22 cellular contexts compared by ENCODE assay signal in genomic region chr21:44568667-44569556, GRCh38. TPM values are rescaled to one million over a fixed set of nuclear protein-coding genes. Genes with fewer than 3 reads are reported as not detected.
DNase-seq lines count a peak whose midpoint lies in the region; ATAC-seq and TF ChIP-seq lines count a peak whose summit lies in the region.
"Had no signal": no experiment of that assay in that cellular context is flagged by ENCODE, and none has a peak within 500 bp of the region (broad histone marks: within the 10 kb centered on the region; RNA-seq: fewer than 3 reads in every experiment).

No MANE protein-coding gene starts in this region.

- ATAC-seq in Right ventricle myocardium inferior: no peak
- ATAC-seq in GM18520 (IDR thresholded peaks at IDR 0.05; ENCODE audit: unreplicated experiment): no peak

- intact Hi-C loops in Right ventricle myocardium inferior (cut with DNase I): no loop called here

- H3K36me3 Mint-ChIP-seq in T-helper 1 cell treated with Interleukin-12 subunit alpha and Interleukin-12 subunit beta and Interleukin-4 antibody, amounts not matched to agents 30 μg/mL and 1 μg/mL, for 36 hours (ENCODE audit: low read depth): no peaks in the 10 kb centered on the region
- peaks cover 3% of the 10 kb centered on the region for H3K36me3 Mint-ChIP-seq in neural crest cell (ENCODE audit: low read depth)
- H3K36me3 Mint-ChIP-seq: activated naive CD8-positive, alpha-beta T cell treated with anti-CD3 and anti-CD28 coated beads for 36 hours; immature natural killer cell had no signal

- TF ChIP-seq CTCF in neural crest cell (conservative IDR thresholded peaks at IDR 0.05): no peak

- no peak overlapping the region for H3K4me3 ChIP-seq in H7 (ENCODE audit: insufficient read depth, low read depth, low read length)
- H3K4me3 ChIP-seq: heart right ventricle, tibial nerve had no signal

- H3K36me3 ChIP-seq in H7 (replicated peaks; ENCODE audit: control insufficient read depth, insufficient read depth, low read length): no peaks in the 10 kb centered on the region
- H3K36me3 ChIP-seq: heart right ventricle, tibial nerve had no signal

- H3K27me3 ChIP-seq in H7 (ENCODE audit: control insufficient read depth, insufficient read depth, low read length): no peaks in the 10 kb centered on the region
- H3K27me3 ChIP-seq: tibial nerve had no signal

- peak overlapping the region; percentile 11 for H3K4me3 Mint-ChIP-seq in T-helper 1 cell treated with Interleukin-12 subunit alpha and Interleukin-12 subunit beta and Interleukin-4 antibody, amounts not matched to agents 30 μg/mL and 1 μg/mL, for 36 hours
- no peak overlapping the region for H3K4me3 Mint-ChIP-seq in neural crest cell
- H3K4me3 Mint-ChIP-seq: activated CD4-positive, alpha-beta T cell treated with anti-CD3 and anti-CD28 coated beads, Interleukin-2, amount 10 ng/mL, durations not matched to agents 24 days and 14 days; activated naive CD8-positive, alpha-beta T cell treated with anti-CD3 and anti-CD28 coated beads for 36 hours; H9; immature natural killer cell had no signal

- H3K4me1 Mint-ChIP-seq in T-helper 1 cell treated with Interleukin-12 subunit alpha and Interleukin-12 subunit beta and Interleukin-4 antibody, amounts not matched to agents 30 μg/mL and 1 μg/mL, for 36 hours (ENCODE audit: low read depth): peaks cover 12% of the 10 kb centered on the region
- H3K4me1 Mint-ChIP-seq in neural crest cell: no peaks in the 10 kb centered on the region
- H3K4me1 Mint-ChIP-seq: H9 had no signal

- no peak overlapping the region for H3K27ac Mint-ChIP-seq in T-helper 1 cell treated with Interleukin-12 subunit alpha and Interleukin-12 subunit beta and Interleukin-4 antibody, amounts not matched to agents 30 μg/mL and 1 μg/mL, for 36 hours
- peak overlapping the region; percentile 19 for H3K27ac Mint-ChIP-seq in neural crest cell (ENCODE audit: unreplicated experiment)
- H3K27ac Mint-ChIP-seq: activated CD4-positive, alpha-beta T cell treated with anti-CD3 and anti-CD28 coated beads, Interleukin-2, amount 10 ng/mL, durations not matched to agents 24 days and 14 days; activated naive CD8-positive, alpha-beta T cell treated with anti-CD3 and anti-CD28 coated beads for 36 hours; immature natural killer cell had no signal

- peak; percentile 43 for DNase-seq in DMS 273 (lab: John Stamatoyannopoulos, UW; ENCODE audit: unreplicated experiment)
- no peak for DNase-seq in DMS 273 treated with DMSO at 0.1 percent for 48 hours (lab: John Stamatoyannopoulos, UW)
- DNase-seq in H7: peak; percentile 49
- DNase-seq in neural crest cell (ENCODE audit: low read depth, low spot score): no peak
- no peak for DNase-seq in Right ventricle myocardium inferior (ENCODE audit: missing footprints)
- no peak for DNase-seq in NCI-H2107 (lab: John Stamatoyannopoulos, UW)
- DNase-seq: activated CD4-positive, alpha-beta T cell treated with anti-CD3 and anti-CD28 coated beads, Interleukin-2, amount 10 ng/mL, durations not matched to agents 24 days and 14 days; activated naive CD8-positive, alpha-beta T cell treated with anti-CD3 and anti-CD28 coated beads for 36 hours; activated T-cell treated with anti-CD3 and anti-CD28 coated beads, Interleukin-2, amount 50 U/mL, for 1 hour; Caco-2; H9; heart right ventricle; immature natural killer cell; NCI-H1436 treated with DMSO at 0.1 percent for 48 hours; NK-92 treated with Interleukin-12 subunit alpha and Interleukin-12 subunit beta, amount 100 ng/mL, for 24 hours; right cardiac atrium; stimulated activated naive CD4-positive, alpha-beta T cell had no signal

- no peaks in the 10 kb centered on the region for H3K9me3 Mint-ChIP-seq in T-helper 1 cell treated with Interleukin-12 subunit alpha and Interleukin-12 subunit beta and Interleukin-4 antibody, amounts not matched to agents 30 μg/mL and 1 μg/mL, for 36 hours
- peaks cover 7% of the 10 kb centered on the region for H3K9me3 Mint-ChIP-seq in neural crest cell
- H3K9me3 Mint-ChIP-seq: activated CD4-positive, alpha-beta T cell treated with anti-CD3 and anti-CD28 coated beads, Interleukin-2, amount 10 ng/mL, durations not matched to agents 24 days and 14 days; immature natural killer cell had no signal

- no peaks in the 10 kb centered on the region for H3K27me3 Mint-ChIP-seq in T-helper 1 cell treated with Interleukin-12 subunit alpha and Interleukin-12 subunit beta and Interleukin-4 antibody, amounts not matched to agents 30 μg/mL and 1 μg/mL, for 36 hours (ENCODE audit: low read depth)
- H3K27me3 Mint-ChIP-seq in neural crest cell (ENCODE audit: low read depth): peaks cover 6% of the 10 kb centered on the region
- H3K27me3 Mint-ChIP-seq: activated CD4-positive, alpha-beta T cell treated with anti-CD3 and anti-CD28 coated beads, Interleukin-2, amount 10 ng/mL, durations not matched to agents 24 days and 14 days; activated naive CD8-positive, alpha-beta T cell treated with anti-CD3 and anti-CD28 coated beads for 36 hours had no signal

RNA-seq across cellular contexts. Expression of gene KRTAP10-4, which starts 4.6 kb away (rescaled TPM):
- not detected in 2 replicates for total RNA-seq in H7 (2014; rRNA removed; shearing (Covaris generic))
- total RNA-seq in neural crest cell (not detected in 2 replicates), Right ventricle myocardium inferior (not detected)
- total RNA-seq: activated CD4-positive, alpha-beta T cell treated with anti-CD3 and anti-CD28 coated beads, Interleukin-2, amount 10 ng/mL, durations not matched to agents 24 days and 14 days; activated naive CD8-positive, alpha-beta T cell treated with anti-CD3 and anti-CD28 coated beads for 36 hours; Caco-2; H9; heart right ventricle; liver; osteocyte; right cardiac atrium; tibial nerve had no signal

RNA-seq across cellular contexts. Expression of gene KRTAP10-3, which starts 10.3 kb away (rescaled TPM):
- not detected in 2 replicates for total RNA-seq in H7 (2014; rRNA removed; shearing (Covaris generic))
- not detected in 2 replicates for total RNA-seq in neural crest cell
- not detected for total RNA-seq in Right ventricle myocardium inferior
- total RNA-seq: activated CD4-positive, alpha-beta T cell treated with anti-CD3 and anti-CD28 coated beads, Interleukin-2, amount 10 ng/mL, durations not matched to agents 24 days and 14 days; activated naive CD8-positive, alpha-beta T cell treated with anti-CD3 and anti-CD28 coated beads for 36 hours; Caco-2; H9; heart right ventricle; liver; osteocyte; right cardiac atrium; tibial nerve had no signal

RNA-seq across cellular contexts. Expression of gene KRTAP10-5, which starts 11.5 kb away (rescaled TPM):
- total RNA-seq in H7 (2014; rRNA removed; shearing (Covaris generic)): not detected in 2 replicates
- total RNA-seq in neural crest cell (not detected in 2 replicates), Right ventricle myocardium inferior (not detected)
- total RNA-seq: activated CD4-positive, alpha-beta T cell treated with anti-CD3 and anti-CD28 coated beads, Interleukin-2, amount 10 ng/mL, durations not matched to agents 24 days and 14 days; activated naive CD8-positive, alpha-beta T cell treated with anti-CD3 and anti-CD28 coated beads for 36 hours; Caco-2; H9; heart right ventricle; liver; osteocyte; right cardiac atrium; tibial nerve had no signal

RNA-seq across cellular contexts. Expression of gene KRTAP10-2, which starts 17.6 kb away (rescaled TPM):
- total RNA-seq in H7 (2014; rRNA removed; shearing (Covaris generic)): not detected in 2 replicates
- total RNA-seq in neural crest cell (not detected in 2 replicates), Right ventricle myocardium inferior (not detected)
- total RNA-seq: activated CD4-positive, alpha-beta T cell treated with anti-CD3 and anti-CD28 coated beads, Interleukin-2, amount 10 ng/mL, durations not matched to agents 24 days and 14 days; activated naive CD8-positive, alpha-beta T cell treated with anti-CD3 and anti-CD28 coated beads for 36 hours; Caco-2; H9; heart right ventricle; liver; osteocyte; right cardiac atrium; tibial nerve had no signal

RNA-seq across cellular contexts. Expression of gene KRTAP10-6, which starts 23.4 kb away (rescaled TPM):
- not detected in 2 replicates for total RNA-seq in H7 (2014; rRNA removed; shearing (Covaris generic))
- total RNA-seq in neural crest cell (not detected in 2 replicates), Right ventricle myocardium inferior (not detected)
- total RNA-seq: activated CD4-positive, alpha-beta T cell treated with anti-CD3 and anti-CD28 coated beads, Interleukin-2, amount 10 ng/mL, durations not matched to agents 24 days and 14 days; activated naive CD8-positive, alpha-beta T cell treated with anti-CD3 and anti-CD28 coated beads for 36 hours; Caco-2; H9; heart right ventricle; liver; osteocyte; right cardiac atrium; tibial nerve had no signal

Comparison
In these comparisons a context has a peak if more than half of its experiments do, and no peak if none do; other contexts are left out.
1. DNase-seq: peak in DMS 273 (single experiment) and H7 (single experiment); none in DMS 273 treated with DMSO at 0.1 percent for 48 hours (single experiment), neural crest cell (single experiment), Right ventricle myocardium inferior (single experiment) and NCI-H2107 (single experiment).